14 cellular contexts compared by ENCODE assay signal in the genomic region with DNA sequence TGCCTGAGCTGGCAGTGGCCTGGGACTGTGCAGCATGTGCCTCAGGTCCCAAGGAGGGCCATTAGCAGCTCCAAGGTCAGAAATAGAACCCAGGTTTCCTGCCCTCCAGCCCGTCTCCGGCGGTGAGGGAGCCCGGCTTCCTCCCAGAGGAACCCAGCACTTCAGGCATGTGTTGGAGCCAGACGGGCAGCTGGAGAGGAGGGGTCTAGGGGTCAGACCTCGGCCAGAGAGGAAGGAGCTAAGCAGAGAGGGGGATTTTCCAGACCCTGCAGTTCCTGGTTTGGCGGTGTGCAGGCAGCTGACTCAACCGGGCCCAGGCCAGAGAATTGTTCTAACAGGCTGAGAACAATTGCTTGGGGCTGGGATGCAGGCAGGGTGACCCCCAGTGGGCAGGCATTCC. TPM values are rescaled to one million over a fixed set of nuclear protein-coding genes. Genes with fewer than 3 reads are reported as not detected.
DNase-seq lines count a peak whose midpoint lies in the region; ATAC-seq and TF ChIP-seq lines count a peak whose summit lies in the region.
"Had no signal": no experiment of that assay in that cellular context is flagged by ENCODE, and none has a peak within 500 bp of the region (broad histone marks: within the 10 kb centered on the region; RNA-seq: fewer than 3 reads in every experiment).

No MANE protein-coding gene starts in this region.

- ATAC-seq in activated naive CD4-positive, alpha-beta T cell treated with anti-CD3 and anti-CD28 coated beads, Interleukin-2, amount 50 U/mL, for 72 hours, result no peak

- H3K79me2 ChIP-seq in GM23248 (ENCODE audit: insufficient read depth) (peaks cover 100% of the 10 kb centered on the region), smooth muscle cell (ENCODE audit: low read depth) (peaks cover 9% of the 10 kb centered on the region), SK-N-SH (ENCODE audit: insufficient read depth) (peaks cover 23% of the 10 kb centered on the region; the same call in 1 of the 2 replicates)

- H3K9ac ChIP-seq in GM23248, result peak overlapping the region; percentile 55
- H3K9ac ChIP-seq in endodermal cell (ENCODE audit: extremely low read depth, low read length, poor library complexity, severe bottlenecking), result no peak overlapping the region
- peak overlapping the region; percentile 17 for H3K9ac ChIP-seq in smooth muscle cell (ENCODE audit: low read depth)
- H3K9ac ChIP-seq in SK-N-SH, result no peak overlapping the region

- H3K36me3 ChIP-seq in GM23248 (ENCODE audit: low read depth) (peaks cover 17% of the 10 kb centered on the region; the same call in 1 of the 2 replicates), endodermal cell (ENCODE audit: control insufficient read depth, insufficient read depth, low read length) (peaks cover 60% of the 10 kb centered on the region), smooth muscle cell (ENCODE audit: low read depth) (no peaks in the 10 kb centered on the region), SK-N-SH (replicated peaks in 1 of 2; ENCODE audit: control insufficient read depth in 1 of 2, insufficient read depth in 2 of 2, low read length in 1 of 2) (peaks cover 0 to 9% of the 10 kb centered on the region in 2 experiments)

- H3K9me3 ChIP-seq in GM23248 (ENCODE audit: low read depth) (no peaks in the 10 kb centered on the region), endodermal cell (ENCODE audit: control insufficient read depth, low read length) (no peaks in the 10 kb centered on the region), smooth muscle cell (replicated peaks; ENCODE audit: low read depth) (no peaks in the 10 kb centered on the region), SK-N-SH (no peaks in the 10 kb centered on the region)

- peaks cover 21% of the 10 kb centered on the region for H3K4me1 Mint-ChIP-seq in endodermal cell
- H3K4me1 Mint-ChIP-seq: IgD-negative memory B cell had no signal

- H3K27me3 Mint-ChIP-seq in endodermal cell (ENCODE audit: insufficient read depth), result no peaks in the 10 kb centered on the region
- H3K27me3 Mint-ChIP-seq: IgD-negative memory B cell had no signal

- no peak for TF ChIP-seq EP300 in SK-N-SH (IDR thresholded peaks at IDR 0.05; ENCODE audit: borderline replicate concordance in 1 of 2, low read depth in 1 of 2, low read length in 1 of 2)

- no peak for TF ChIP-seq CTCF in endodermal cell (conservative IDR thresholded peaks at IDR 0.05)
- TF ChIP-seq CTCF in smooth muscle cell (IDR thresholded peaks at IDR 0.05; ENCODE audit: borderline replicate concordance, insufficient read depth, poor library complexity, severe bottlenecking), result no peak
- TF ChIP-seq CTCF in SK-N-SH (IDR thresholded peaks at IDR 0.05), result no peak

- POLR2A ChIA-PET in SK-N-SH (lab: Yijun Ruan, JAX), result no interaction called here

- H4K20me1 ChIP-seq in GM23248 (ENCODE audit: insufficient read depth) (no peaks in the 10 kb centered on the region; the same call in 1 of the 2 replicates), smooth muscle cell (ENCODE audit: low read depth) (peaks cover 93% of the 10 kb centered on the region), SK-N-SH (ENCODE audit: insufficient read depth) (peaks cover 15% of the 10 kb centered on the region; the same call in 1 of the 2 replicates)

- H3K4me3 ChIP-seq in GM23248 (no peak overlapping the region), endodermal cell (ENCODE audit: low read length) (no peak overlapping the region), smooth muscle cell (no peak overlapping the region), SK-N-SH (ENCODE audit: low read depth in 2 of 2, low read length in 1 of 2) (no peak overlapping the region)

- H3K4me1 ChIP-seq in GM23248 (ENCODE audit: insufficient read depth), result peaks cover 71% of the 10 kb centered on the region
- H3K4me1 ChIP-seq in endodermal cell (ENCODE audit: control insufficient read depth, insufficient read depth, low read length), result peaks cover 3% of the 10 kb centered on the region
- peaks cover 20% of the 10 kb centered on the region for H3K4me1 ChIP-seq in smooth muscle cell (ENCODE audit: low read depth)
- peaks cover 0 to 7% of the 10 kb centered on the region in 2 experiments; a peak in 1 of 4 replicates for H3K4me1 ChIP-seq in SK-N-SH (ENCODE audit: control insufficient read depth in 1 of 2, insufficient read depth in 2 of 2, low read depth in 1 of 2, low read length in 1 of 2)

- H3K27ac ChIP-seq in GM23248 (peak overlapping the region; percentile 96), endodermal cell (ENCODE audit: low read depth, low read length) (peak overlapping the region; percentile 55), smooth muscle cell (ENCODE audit: low read depth) (peak overlapping the region; percentile 60), SK-N-SH (ENCODE audit: low read depth in 2 of 2, low read length in 1 of 2) (no peak overlapping the region)

- H3K4me3 Mint-ChIP-seq in endodermal cell, result no peak overlapping the region
- H3K4me3 Mint-ChIP-seq: activated naive CD8-positive, alpha-beta T cell treated with anti-CD3 and anti-CD28 coated beads, Interleukin-2, amount 10 ng/mL, durations not matched to agents 7 days and 5 days; IgD-negative memory B cell had no signal

- no peak overlapping the region for H3K4me2 ChIP-seq in GM23248 (ENCODE audit: unreplicated experiment)
- peak overlapping the region; percentile 14 for H3K4me2 ChIP-seq in smooth muscle cell
- no peak overlapping the region for H3K4me2 ChIP-seq in SK-N-SH

- H3K9me2 ChIP-seq in GM23248 (ENCODE audit: insufficient read depth) (no peaks in the 10 kb centered on the region), SK-N-SH (no peaks in the 10 kb centered on the region)

- WGBS in GM23248 (ENCODE audit: low coverage in 1 of 2, low lambda C conversion rate in 2 of 2, missing lambda C conversion rate in 2 of 2), 2 experiments, result 50 to 64% methylated on average over 8 of the region's 8 CpGs
- 81 to 85% methylated on average over 4 to 8 of the region's 8 CpGs for WGBS in endodermal cell (ENCODE audit: insufficient coverage in 1 of 2, insufficient read length in 1 of 2), 2 experiments
- 41% methylated on average over 8 of the region's 8 CpGs for WGBS in smooth muscle cell (ENCODE audit: low lambda C conversion rate)
- 14% methylated on average over 1 of the region's 8 CpGs for WGBS in SK-N-SH (ENCODE audit: low lambda C conversion rate)

- TF ChIP-seq RAD21 in SK-N-SH (IDR thresholded peaks at IDR 0.05; ENCODE audit: low read length), result no peak

- peaks cover 11% of the 10 kb centered on the region for H3K36me3 Mint-ChIP-seq in endodermal cell (ENCODE audit: low read depth)
- no peaks in the 10 kb centered on the region for H3K36me3 Mint-ChIP-seq in activated naive CD4-positive, alpha-beta T cell treated with anti-CD3 and anti-CD28 coated beads, Interleukin-2, amount 50 U/mL, for 72 hours
- H3K36me3 Mint-ChIP-seq: activated naive CD8-positive, alpha-beta T cell treated with anti-CD3 and anti-CD28 coated beads, Interleukin-2, amount 10 ng/mL, durations not matched to agents 7 days and 5 days; IgD-negative memory B cell had no signal

- H3K27me3 ChIP-seq in GM23248 (replicated peaks; ENCODE audit: insufficient read depth) (no peaks in the 10 kb centered on the region), endodermal cell (ENCODE audit: control insufficient read depth, insufficient read depth, low read length, poor library complexity, severe bottlenecking) (no peaks in the 10 kb centered on the region), smooth muscle cell (ENCODE audit: low read depth) (no peaks in the 10 kb centered on the region), SK-N-SH (ENCODE audit: insufficient read depth) (no peaks in the 10 kb centered on the region)

- peak overlapping the region; percentile 64 for H3K27ac Mint-ChIP-seq in endodermal cell
- H3K27ac Mint-ChIP-seq in activated naive CD4-positive, alpha-beta T cell treated with anti-CD3 and anti-CD28 coated beads, Interleukin-2, amount 50 U/mL, for 72 hours, result no peak overlapping the region
- H3K27ac Mint-ChIP-seq: activated naive CD8-positive, alpha-beta T cell treated with anti-CD3 and anti-CD28 coated beads, Interleukin-2, amount 10 ng/mL, durations not matched to agents 7 days and 5 days; IgD-negative memory B cell had no signal

- H2AFZ ChIP-seq in GM23248 (no peak overlapping the region), smooth muscle cell (ENCODE audit: low read depth) (no peak overlapping the region), SK-N-SH (ENCODE audit: low read depth) (no peak overlapping the region)

- H3K9me3 Mint-ChIP-seq in endodermal cell, result no peaks in the 10 kb centered on the region
- no peaks in the 10 kb centered on the region for H3K9me3 Mint-ChIP-seq in activated naive CD4-positive, alpha-beta T cell treated with anti-CD3 and anti-CD28 coated beads, Interleukin-2, amount 50 U/mL, for 72 hours
- H3K9me3 Mint-ChIP-seq: activated naive CD8-positive, alpha-beta T cell treated with anti-CD3 and anti-CD28 coated beads, Interleukin-2, amount 10 ng/mL, durations not matched to agents 7 days and 5 days; IgD-negative memory B cell had no signal

- CTCF ChIA-PET in SK-N-SH (lab: Yijun Ruan, JAX), result interaction anchor here (1.2 kb wide), 1 partner anchor 15 kb away, joined by 3 read pairs; no protein-coding TSS in a partner anchor

- H3F3A ChIP-seq in GM23248 (ENCODE audit: insufficient read depth), result peaks cover 58% of the 10 kb centered on the region
- no peaks in the 10 kb centered on the region for H3F3A ChIP-seq in smooth muscle cell (ENCODE audit: low read depth)
- no peaks in the 10 kb centered on the region for H3F3A ChIP-seq in SK-N-SH (replicated peaks; ENCODE audit: insufficient read depth)

- in situ Hi-C loops in GM23248 (cut with MboI), result no loop called here

- DNase-seq in GM23248 (no peak), endodermal cell (no peak), lung microvascular endothelial cell (ENCODE audit: low read depth in 2 of 2) (peak; percentile 84 to 95), smooth muscle cell (lab: John Stamatoyannopoulos, UW; ENCODE audit: unreplicated experiment) (no peak), SHP77 (lab: John Stamatoyannopoulos, UW) (no peak), SK-N-SH (no peak)
- DNase-seq in activated naive CD4-positive, alpha-beta T cell treated with anti-CD3 and anti-CD28 coated beads, Interleukin-2, amount 50 U/mL, for 16 hours, result no peak
- no peak for DNase-seq in activated naive CD4-positive, alpha-beta T cell treated with anti-CD3 and anti-CD28 coated beads, Interleukin-2, amount 50 U/mL, for 72 hours (ENCODE audit: low spot score in 2 of 2)
- DNase-seq: activated naive CD8-positive, alpha-beta T cell treated with anti-CD3 and anti-CD28 coated beads, Interleukin-2, amount 10 ng/mL, durations not matched to agents 7 days and 5 days; effector memory CD4-positive, alpha-beta T cell; NCI-H69; SIG-M5; small intestine had no signal

RNA-seq across cellular contexts. Expression of gene HSPG2, which starts 37.1 kb away (rescaled TPM):
- 407 and 458 TPM in 2 replicates for total RNA-seq in GM23248 (2014; rRNA removed; shearing (Covaris generic))
- polyA plus RNA-seq in GM23248 (2016; fragmentation: Nextera tagmentation; extraction: Ambion mirVana) (123 and 126 TPM in 2 replicates), smooth muscle cell (46.7 and 55.4 TPM in 2 replicates), SK-N-SH (2012; rRNA removed) (10.7 and 28.9 TPM in 2 replicates)
- total RNA-seq in endodermal cell (100 to 1,000 TPM; 222 to 227 TPM), lung microvascular endothelial cell (250 and 367 TPM in 2 replicates), smooth muscle cell (26.4 and 40.7 TPM in 2 replicates)
- polyA plus RNA-seq in endodermal cell (2013, experiment 1 of 2), result 74.9 TPM
- polyA plus RNA-seq in endodermal cell (2013, experiment 2 of 2), result 76.7 TPM
- 10.2 and 22.9 TPM in 2 replicates for polyA plus RNA-seq in SK-N-SH (2012; cell fraction: cytosol; rRNA removed)
- 112 and 128 TPM in 2 replicates for polyA plus RNA-seq in SK-N-SH (2012; cell fraction: nucleus; rRNA removed)
- total RNA-seq in activated naive CD4-positive, alpha-beta T cell treated with anti-CD3 and anti-CD28 coated beads, Interleukin-2, amount 50 U/mL, for 72 hours, result 10 to 100 TPM in 1 of 2 donors, 1 to 10 TPM in 1; 9.2 to 37.3 TPM

Comparison
In these comparisons a context has a peak if more than half of its experiments do, and no peak if none do; other contexts are left out.
1. DNase-seq: peak in lung microvascular endothelial cell (2 of 2); none in GM23248 (single experiment), endodermal cell (single experiment), smooth muscle cell (single experiment), SHP77 (0 of 2), activated naive CD4-positive, alpha-beta T cell treated with anti-CD3 and anti-CD28 coated beads, Interleukin-2, amount 50 U/mL, for 16 hours (single experiment), SK-N-SH (single experiment) and activated naive CD4-positive, alpha-beta T cell treated with anti-CD3 and anti-CD28 coated beads, Interleukin-2, amount 50 U/mL, for 72 hours (0 of 2).
2. H3K27ac ChIP-seq: peak in GM23248 (single experiment), endodermal cell (single experiment) and smooth muscle cell (single experiment); none in SK-N-SH (0 of 2).
3. H3K9ac ChIP-seq: peak in GM23248 (single experiment) and smooth muscle cell (single experiment); none in endodermal cell (single experiment) and SK-N-SH (single experiment).